Comparison of ENCODE assay signal across 31 cellular contexts in the genomic region with DNA sequence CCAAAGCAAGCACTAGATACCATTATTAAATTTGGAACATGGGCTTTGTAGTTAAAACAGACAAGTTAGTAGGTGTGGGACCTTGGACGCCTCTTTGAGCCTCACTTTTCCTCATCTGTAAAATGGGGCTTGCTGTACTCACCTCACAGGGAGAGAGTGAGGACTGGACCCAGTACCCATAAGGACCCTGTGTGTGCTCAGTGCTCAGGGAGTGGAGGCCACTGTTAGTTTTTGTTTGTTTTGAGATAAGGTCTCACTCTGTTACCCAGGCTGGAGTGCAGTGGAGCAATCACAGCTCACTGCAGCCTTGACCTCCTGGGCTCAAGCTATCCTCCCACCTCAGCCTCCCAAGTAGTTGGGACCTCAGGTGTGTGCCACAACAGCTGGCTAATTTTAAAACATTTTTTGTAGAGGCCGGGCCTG. TPM values are rescaled to one million over a fixed set of nuclear protein-coding genes. Genes with fewer than 3 reads are reported as not detected.
"Had no signal": no experiment of that assay in that cellular context is flagged by ENCODE, and none has a peak within 500 bp of the region (broad histone marks: within the 10 kb centered on the region; RNA-seq: fewer than 3 reads in every experiment).

No MANE protein-coding gene starts in this region.

- H3K27ac ChIP-seq: colonic mucosa, coronary artery, dorsolateral prefrontal cortex, epithelial cell of prostate, esophagus muscularis mucosa, esophagus squamous epithelium, foreskin keratinocyte, gastrocnemius medialis, gastroesophageal sphincter, heart left ventricle, heart right ventricle had no signal

- ATAC-seq: effector memory CD8-positive, alpha-beta T cell; esophagus mucosa; foreskin keratinocyte; gastrocnemius medialis; gastroesophageal sphincter; heart left ventricle; heart right ventricle had no signal

- DNase-seq: colonic mucosa; cortex of kidney; dermis blood vessel endothelial cell; dorsolateral prefrontal cortex; effector CD4-positive, alpha-beta T cell; effector CD8-positive, alpha-beta T cell; effector memory CD4-positive, alpha-beta T cell; effector memory CD8-positive, alpha-beta T cell; endodermal cell; erythroblast; esophagus squamous epithelium; foreskin fibroblast; foreskin keratinocyte; foreskin melanocyte; gastrocnemius medialis; glutamatergic neuron; head of caudate nucleus; heart right ventricle had no signal

- FAIRE-seq: colon, endometrium, endothelial cell of umbilical vein, frontal cortex had no signal

- H3K27me3 ChIP-seq: colonic mucosa, dorsolateral prefrontal cortex, esophagus muscularis mucosa, esophagus squamous epithelium, foreskin keratinocyte, gastrocnemius medialis, gastroesophageal sphincter, heart left ventricle, heart right ventricle had no signal

- H3K4me1 ChIP-seq: colonic mucosa, foreskin keratinocyte had no signal

- H3K4me3 ChIP-seq: colonic mucosa, coronary artery, dorsolateral prefrontal cortex, esophagus muscularis mucosa, esophagus squamous epithelium, gastrocnemius medialis, gastroesophageal sphincter, heart left ventricle, heart right ventricle had no signal

- H3K36me3 ChIP-seq: colonic mucosa, esophagus muscularis mucosa, esophagus squamous epithelium, gastrocnemius medialis, gastroesophageal sphincter, heart left ventricle, heart right ventricle had no signal

- H3K9me3 ChIP-seq: colonic mucosa, esophagus muscularis mucosa, esophagus squamous epithelium, gastrocnemius medialis, gastroesophageal sphincter, heart left ventricle had no signal

RNA-seq across cellular contexts. Expression of a gene that starts 8.9 kb away (rescaled TPM):
- total RNA-seq: colonic mucosa, epithelial cell of proximal tubule, frontal cortex, glomerular endothelial cell had no signal
- polyA plus RNA-seq: fibroblast of lung had no signal
